In genomic region chr12:27337376-27337775, GRCh38 we compare ENCODE assay signal across 15 cellular contexts. TPM values are rescaled to one million over a fixed set of nuclear protein-coding genes. Genes with fewer than 3 reads are reported as not detected.
A peak's percentile ranks its signal among the peaks of the same experiment; 100 is the strongest.
DNase-seq lines count a peak whose midpoint lies in the region; FAIRE-seq and TF ChIP-seq lines count a peak whose summit lies in the region.
"Had no signal": no experiment of that assay in that cellular context is flagged by ENCODE, and none has a peak within 500 bp of the region (broad histone marks: within the 10 kb centered on the region; RNA-seq: fewer than 3 reads in every experiment).

No MANE protein-coding gene starts in this region.

- H3K27ac ChIP-seq in breast epithelium (no peak overlapping the region), H1 (ENCODE audit: low read depth, low read length) (no peak overlapping the region), coronary artery (no peak overlapping the region)
- H3K27ac ChIP-seq: C4-2B had no signal

- DNase-seq in MCF 10A (ENCODE audit: unreplicated experiment) (no peak), breast epithelium (ENCODE audit: low spot score in 2 of 2) (no peak), H1 (ENCODE audit: low read depth in 1 of 2, low spot score in 2 of 2) (no peak), left kidney (ENCODE audit: low read depth, low spot score) (peak; percentile 24), type B pancreatic cell (ENCODE audit: extremely low spot score, unreplicated experiment) (no peak), coronary artery (ENCODE audit: low spot score) (no peak), NCI-H1417 (lab: John Stamatoyannopoulos, UW) (no peak), H4 (ENCODE audit: low spot score) (no peak)
- DNase-seq: KG1, NCI-H1092 treated with DMSO at 0.1 percent for 48 hours, NCI-H1694 treated with DMSO at 0.1 percent for 48 hours, NCI-H524, OCI-M1 had no signal

- H2BK15ac ChIP-seq in H1 (ENCODE audit: low read length): no peak overlapping the region

- CTCF ChIA-PET in MCF 10A (lab: Yijun Ruan, JAX) (interaction anchor here (0.8 to 0.9 kb wide), 2 partner anchors 31 to 47 kb away, joined by 3 read pairs; no protein-coding TSS in a partner anchor), H1 (lab: Charles Lee; ENCODE audit: partially characterized antibody) (interaction anchor here (1.1 to 2.1 kb wide), 2 partner anchors 47 to 50 kb away, joined by 3 to 8 read pairs; no protein-coding TSS in a partner anchor)

- no TSS peak for BruUV-seq in MCF 10A (replicated peaks; lab: Mats Ljungman, UMichigan)

- peak in 1 of 2 experiments; percentile 97; a peak in 1 of 3 replicates for TF ChIP-seq EP300 in H1 (IDR thresholded peaks at IDR 0.05; ENCODE audit: borderline replicate concordance in 1 of 2, low read depth in 2 of 2, low read length in 2 of 2)

- no peak overlapping the region for H2BK5ac ChIP-seq in H1 (ENCODE audit: low read depth, low read length)

- H4K91ac ChIP-seq in H1 (replicated peaks; ENCODE audit: insufficient read length, low read length): no peak overlapping the region

- H2AFZ ChIP-seq in H1 (ENCODE audit: low read length): no peak overlapping the region

- no peak for TF ChIP-seq CTCF in MCF 10A (IDR thresholded peaks at IDR 0.05; ENCODE audit: unreplicated experiment)
- no peak for TF ChIP-seq CTCF in breast epithelium (IDR thresholded peaks at IDR 0.05)
- no peak for TF ChIP-seq CTCF in H1 (IDR thresholded peaks at IDR 0.05; ENCODE audit: control extremely low read depth in 1 of 3, insufficient read depth in 1 of 3, low read depth in 1 of 3, low read length in 3 of 3)
- no peak for TF ChIP-seq CTCF in type B pancreatic cell (conservative IDR thresholded peaks at IDR 0.05)
- no peak for TF ChIP-seq CTCF in coronary artery (IDR thresholded peaks at IDR 0.05)

- H3K36me3 Mint-ChIP-seq in MCF 10A (ENCODE audit: insufficient read depth, unreplicated experiment) (peaks cover 6% of the 10 kb centered on the region), type B pancreatic cell (peaks cover 2% of the 10 kb centered on the region)

- H3K79me1 ChIP-seq in H1 (ENCODE audit: low read depth, low read length): peaks cover 7% of the 10 kb centered on the region

- no peaks in the 10 kb centered on the region for H3K9me3 Mint-ChIP-seq in MCF 10A (ENCODE audit: unreplicated experiment)
- H3K9me3 Mint-ChIP-seq in type B pancreatic cell: peaks cover 3% of the 10 kb centered on the region

- peak overlapping the region; percentile 57 for H3K27ac Mint-ChIP-seq in MCF 10A (ENCODE audit: low read depth, unreplicated experiment)
- H3K27ac Mint-ChIP-seq in type B pancreatic cell: peak overlapping the region; percentile 48

- H3K4me3 Mint-ChIP-seq in MCF 10A (ENCODE audit: unreplicated experiment) (no peak overlapping the region), type B pancreatic cell (no peak overlapping the region)

- H3K23me2 ChIP-seq in H1 (ENCODE audit: low read depth, low read length): peaks cover 9% of the 10 kb centered on the region

- no peak for TF ChIP-seq RAD21 in H1 (IDR thresholded peaks at IDR 0.05 in 1 of 2, conservative IDR thresholded peaks at IDR 0.05 in 1 of 2; ENCODE audit: low read depth in 2 of 2, low read length in 2 of 2)

- H3K4me1 Mint-ChIP-seq in MCF 10A (ENCODE audit: insufficient read depth, unreplicated experiment) (peaks cover 35% of the 10 kb centered on the region), type B pancreatic cell (ENCODE audit: unreplicated experiment) (peaks cover 2% of the 10 kb centered on the region)

- H3K4me2 ChIP-seq in H1 (ENCODE audit: insufficient read depth in 1 of 2, low read depth in 2 of 2, low read length in 2 of 2): no peak overlapping the region

- H3K36me3 ChIP-seq in breast epithelium (no peaks in the 10 kb centered on the region), H1 (ENCODE audit: control insufficient read depth in 2 of 4, insufficient read depth in 4 of 4, low read length in 3 of 4) (no peaks in the 10 kb centered on the region)

- POLR2A ChIA-PET in MCF 10A (lab: Yijun Ruan, JAX) (interaction anchor here (0.6 kb wide), 1 partner anchor 636 kb away, joined by 3 read pairs; no protein-coding TSS in a partner anchor), H1 (lab: Charles Lee; ENCODE audit: partially characterized antibody) (interaction anchor here (0.6 kb wide), 1 partner anchor 50 kb away, joined by 3 read pairs; no protein-coding TSS in a partner anchor)

- peaks cover 0 to 62% of the 10 kb centered on the region in 2 experiments; a peak in 2 of 4 replicates for H3K79me2 ChIP-seq in H1 (ENCODE audit: control insufficient read depth in 1 of 2, insufficient read depth in 2 of 2, low read length in 2 of 2)

- H2BK120ac ChIP-seq in H1 (replicated peaks; ENCODE audit: low read depth, low read length): no peak overlapping the region

- H3K9me3 ChIP-seq in breast epithelium (no peaks in the 10 kb centered on the region), H1 (ENCODE audit: insufficient read depth in 2 of 2, low read depth in 1 of 2, low read length in 1 of 2) (no peaks in the 10 kb centered on the region)

- no peak overlapping the region for H3K14ac ChIP-seq in H1 (ENCODE audit: insufficient read length)

- H3K27me3 Mint-ChIP-seq in MCF 10A (ENCODE audit: insufficient read depth, unreplicated experiment) (no peaks in the 10 kb centered on the region), type B pancreatic cell (peaks cover 36% of the 10 kb centered on the region)

- intact Hi-C loops in MCF 10A (cut with micrococcal nuclease): no loop called here
- intact Hi-C loops in breast epithelium (cut with DNase I; ENCODE audit: low total_unique reads): no loop called here

- H3K56ac ChIP-seq in H1 (replicated peaks; ENCODE audit: insufficient read length, low read depth, low read length): no peak overlapping the region

- H3K23ac ChIP-seq in H1 (ENCODE audit: insufficient read length): no peak overlapping the region

- no peak overlapping the region for H2AK5ac ChIP-seq in H1 (ENCODE audit: low read depth, low read length)

- H2BK20ac ChIP-seq in H1 (ENCODE audit: low read length): no peak overlapping the region

- H3K4me1 ChIP-seq in breast epithelium: no peaks in the 10 kb centered on the region
- no peaks in the 10 kb centered on the region; a peak in 1 of 7 replicates for H3K4me1 ChIP-seq in H1 (replicated peaks in 1 of 4; ENCODE audit: control insufficient read depth in 3 of 4, insufficient read depth in 4 of 4, low read length in 3 of 4)

- 90% methylated on average over 1 of the region's 1 CpG; no CpG with 5 or more reads in 1 of the 2 experiments for WGBS in H1 (ENCODE audit: extremely low coverage in 1 of 2, insufficient coverage in 1 of 2, insufficient read length in 1 of 2, insufficient replicate concordance in 2 of 2, low coverage in 1 of 2, low lambda C conversion rate in 2 of 2, missing lambda C conversion rate in 1 of 2), 2 experiments

- no peak for FAIRE-seq in H1 (lab: Jason Lieb, UNC)
- FAIRE-seq: A204.1 had no signal

- H3K4me3 ChIP-seq in breast epithelium (no peak overlapping the region), H1 (ENCODE audit: extremely low read depth in 1 of 4, insufficient read depth in 2 of 4, low read depth in 3 of 4, low read length in 4 of 4) (no peak overlapping the region), coronary artery (no peak overlapping the region)

- no peak overlapping the region for H4K8ac ChIP-seq in H1 (ENCODE audit: extremely low read depth, insufficient read depth, low read length)

- H3K4ac ChIP-seq in H1 (replicated peaks; ENCODE audit: insufficient read length, low read depth, low read length): no peak overlapping the region

- no peak overlapping the region for H2BK12ac ChIP-seq in H1 (ENCODE audit: low read depth, low read length)

- no peak overlapping the region for H4K5ac ChIP-seq in H1 (ENCODE audit: insufficient read length, low read depth, low read length)

- H4K20me1 ChIP-seq in H1 (replicated peaks in 1 of 2; ENCODE audit: control insufficient read depth in 1 of 2, insufficient read depth in 2 of 2, low read length in 2 of 2): peaks cover 0 to 5% of the 10 kb centered on the region in 2 experiments

- no peak for TF ChIP-seq POLR2A in breast epithelium (IDR thresholded peaks at IDR 0.05)
- TF ChIP-seq POLR2A in H1 (IDR thresholded peaks at IDR 0.05; ENCODE audit: control extremely low read depth in 1 of 2, low read depth in 2 of 2, low read length in 2 of 2): no peak

- H3K27me3 ChIP-seq in breast epithelium (no peaks in the 10 kb centered on the region), H1 (replicated peaks in 1 of 4; ENCODE audit: control insufficient read depth in 3 of 4, extremely low read depth in 1 of 4, insufficient read depth in 3 of 4, low read length in 3 of 4) (peaks cover 0 to 5% (median 1%) of the 10 kb centered on the region in 4 experiments; a peak in 4 of 7 replicates)

- H3K9ac ChIP-seq in H1 (replicated peaks in 1 of 4; ENCODE audit: extremely low read depth in 1 of 4, low read depth in 3 of 4, low read length in 3 of 4): no peak overlapping the region

- H3K18ac ChIP-seq in H1 (ENCODE audit: extremely low read depth, low read length): no peak overlapping the region

TF ChIP-seq in H1, 55 proteins besides CTCF, POLR2A, EP300 and RAD21 (continues in another document):
- TF ChIP-seq SIRT6 (IDR thresholded peaks at IDR 0.05; ENCODE audit: low read length) (no peak), BCL11A (IDR thresholded peaks at IDR 0.05; ENCODE audit: low read depth in 2 of 2, low read length in 2 of 2) (no peak), JUND (IDR thresholded peaks at IDR 0.05; ENCODE audit: low read length) (peak; percentile 60)

RNA-seq across cellular contexts. Expression of gene BMAL2, which starts 4.7 kb away (rescaled TPM):
- total RNA-seq in MCF 10A (2022) (18.0 and 20.0 TPM in 2 replicates), breast epithelium (1 to 10 TPM; 1.3 to 2.4 (median 1.3) TPM), type B pancreatic cell (ENCODE audit: low replicate concordance) (10.7 and 34.3 TPM in 2 replicates)
- total RNA-seq in H1 (2021; fragmentation: NEBNext Ultra II Directional; extraction: Animal tissue kit (Norgen Biotek cat#: 25700)): 20.6 and 22.8 TPM in 2 replicates
- 1.8 and 3.2 TPM in 2 replicates for polyA plus RNA-seq in H1 (2011; rRNA removed)
- polyA plus RNA-seq in H1 (2011; cell fraction: cytosol; rRNA removed): 3.4 TPM
- polyA plus RNA-seq in H1 (2011; cell fraction: nucleus; rRNA removed): 3.8 TPM
- polyA plus RNA-seq in H1 (2012, experiment 1 of 2): 7.4 to 11.0 TPM (median 9.1 TPM) in 4 replicates
- polyA plus RNA-seq in H1 (2012, experiment 2 of 2): 0.96 TPM
- 9.2 TPM for polyA plus RNA-seq in H1 (2013, experiment 1 of 2)
- 8.0 TPM for polyA plus RNA-seq in H1 (2013, experiment 2 of 2)
- 9.8 and 13.0 TPM in 2 replicates for polyA minus RNA-seq in H1 (2011; rRNA and poly(A)+ RNA removed)
- 6.4 TPM for polyA minus RNA-seq in H1 (2011; cell fraction: cytosol; rRNA and poly(A)+ RNA removed)
- polyA minus RNA-seq in H1 (2011; cell fraction: nucleus; rRNA and poly(A)+ RNA removed): 20.3 TPM
- 10.7 and 14.7 TPM in 2 replicates for total RNA-seq in H4 (2014; rRNA removed; shearing (Covaris generic))
